In genomic region chr5:154767537-154767936, GRCh38 we compare ENCODE assay signal across 1 cellular context.
TF ChIP-seq lines count a peak whose summit lies in the region.

No MANE protein-coding gene starts in this region.

TF ChIP-seq in GM12878, 131 proteins besides CTCF, POLR2A, EP300 and RAD21 (continued from another document):
- TF ChIP-seq CEBPZ (IDR thresholded peaks at IDR 0.05; ENCODE audit: low read depth, low read length) (no peak), TBL1XR1 (IDR thresholded peaks at IDR 0.05; ENCODE audit: low read depth, low read length) (no peak), YBX1 (IDR thresholded peaks at IDR 0.05) (no peak), EGR1 (IDR thresholded peaks at IDR 0.05; ENCODE audit: borderline replicate concordance in 1 of 2, low read depth in 2 of 2, low read length in 2 of 2) (no peak), PKNOX1 (IDR thresholded peaks at IDR 0.05) (no peak), IRF3 (IDR thresholded peaks at IDR 0.05) (no peak), NFXL1 (IDR thresholded peaks at IDR 0.05; ENCODE audit: borderline replicate concordance) (no peak)
